27 cellular contexts compared by ENCODE assay signal in genomic region chr3:156131241-156131640, GRCh38. TPM values are rescaled to one million over a fixed set of nuclear protein-coding genes. Genes with fewer than 3 reads are reported as not detected.
"Had no signal": no experiment of that assay in that cellular context is flagged by ENCODE, and none has a peak within 500 bp of the region (broad histone marks: within the 10 kb centered on the region; RNA-seq: fewer than 3 reads in every experiment).

No MANE protein-coding gene starts in this region.

- H3K36me3 ChIP-seq: MG63, Peyer's patch had no signal

- H3K4me3 ChIP-seq: MG63, Peyer's patch had no signal

- H3K27me3 ChIP-seq: Peyer's patch had no signal

- DNase-seq: activated CD4-positive, alpha-beta T cell treated with anti-CD3 and anti-CD28 coated beads for 4 hours; activated CD8-positive, alpha-beta memory T cell treated with anti-CD3 and anti-CD28 coated beads, Interleukin-2, amount 50 U/mL, for 4 hours; activated CD8-positive, alpha-beta T cell treated with anti-CD3 and anti-CD28 coated beads for 36 hours; activated gamma-delta T cell treated with Interleukin-2 at 50 U/mL for 16 hours; activated naive CD4-positive, alpha-beta T cell treated with anti-CD3 and anti-CD28 coated beads, Interleukin-2, amount 10 ng/mL, durations not matched to agents 7 days and 5 days; activated naive CD8-positive, alpha-beta T cell treated with anti-CD3 and anti-CD28 coated beads for 36 hours; activated T-cell treated with anti-CD3 and anti-CD28 coated beads, Interleukin-2, amount 50 U/mL, for 72 hours; KG1; MG63; MV-4-11; NCI-H1092 treated with DMSO at 0.1 percent for 48 hours; NCI-H1417 treated with DMSO at 0.1 percent for 48 hours; NCI-H1694; NCI-H2029; NCI-H2107; NCI-H2171 treated with DMSO at 0.1 percent for 48 hours; NCI-H226; NCI-H69; NK-92 treated with Interleukin-12 subunit alpha and Interleukin-12 subunit beta, amount 100 ng/mL, for 24 hours; Peyer's patch; SHP77 treated with DMSO at 0.1 percent for 48 hours had no signal

- H3K4me1 ChIP-seq: Peyer's patch had no signal

- H3K27ac ChIP-seq: Peyer's patch, RWPE1 had no signal

- ATAC-seq: activated CD4-positive, CD25-positive, alpha-beta regulatory T cell treated with anti-CD3 and anti-CD28 coated beads, Interleukin-2, amount 50 U/mL, for 24 hours; activated CD8-positive, alpha-beta T cell treated with anti-CD3 and anti-CD28 coated beads for 36 hours; activated T-cell treated with anti-CD3 and anti-CD28 coated beads, Interleukin-2, amount 50 U/mL, for 72 hours had no signal

- H3K4me3 Mint-ChIP-seq: activated CD8-positive, alpha-beta T cell treated with anti-CD3 and anti-CD28 coated beads for 36 hours; activated naive CD4-positive, alpha-beta T cell treated with anti-CD3 and anti-CD28 coated beads, Interleukin-2, amount 10 ng/mL, durations not matched to agents 7 days and 5 days; activated naive CD8-positive, alpha-beta T cell treated with anti-CD3 and anti-CD28 coated beads for 36 hours; activated T-cell treated with anti-CD3 and anti-CD28 coated beads, Interleukin-2, amount 50 U/mL, for 72 hours; IgD-negative memory B cell; T-helper 1 cell treated with Interleukin-12 subunit alpha and Interleukin-12 subunit beta and Interleukin-4 antibody, amounts not matched to agents 30 μg/mL and 1 μg/mL, for 36 hours had no signal

- H3K9me3 Mint-ChIP-seq: activated CD8-positive, alpha-beta T cell treated with anti-CD3 and anti-CD28 coated beads for 36 hours; activated naive CD4-positive, alpha-beta T cell treated with anti-CD3 and anti-CD28 coated beads, Interleukin-2, amount 10 ng/mL, durations not matched to agents 7 days and 5 days; activated naive CD8-positive, alpha-beta T cell treated with anti-CD3 and anti-CD28 coated beads for 36 hours; activated T-cell treated with anti-CD3 and anti-CD28 coated beads, Interleukin-2, amount 50 U/mL, for 72 hours; activated T-helper 2 cell treated with anti-CD3 and anti-CD28 coated beads, Interferon-gamma antibody, Interleukin-2, Interleukin-4, amounts not matched to agents 10 μg/mL and 5 μg/mL and 100 μg/mL, durations not matched to agents 14 hours and 24 hours and 36 hours; IgD-negative memory B cell; T-helper 1 cell treated with Interleukin-12 subunit alpha and Interleukin-12 subunit beta and Interleukin-4 antibody, amounts not matched to agents 30 μg/mL and 1 μg/mL, for 36 hours had no signal

- H3K9me3 ChIP-seq: MG63, Peyer's patch had no signal

- H3K36me3 Mint-ChIP-seq: activated naive CD4-positive, alpha-beta T cell treated with anti-CD3 and anti-CD28 coated beads, Interleukin-2, amount 10 ng/mL, durations not matched to agents 7 days and 5 days; activated naive CD8-positive, alpha-beta T cell treated with anti-CD3 and anti-CD28 coated beads for 36 hours; IgD-negative memory B cell had no signal

- H3K4me1 Mint-ChIP-seq: activated naive CD4-positive, alpha-beta T cell treated with anti-CD3 and anti-CD28 coated beads, Interleukin-2, amount 10 ng/mL, durations not matched to agents 7 days and 5 days; activated naive CD8-positive, alpha-beta T cell treated with anti-CD3 and anti-CD28 coated beads for 36 hours; IgD-negative memory B cell had no signal

- H3K27ac Mint-ChIP-seq: activated CD8-positive, alpha-beta T cell treated with anti-CD3 and anti-CD28 coated beads for 36 hours; activated naive CD4-positive, alpha-beta T cell treated with anti-CD3 and anti-CD28 coated beads, Interleukin-2, amount 10 ng/mL, durations not matched to agents 7 days and 5 days; activated naive CD8-positive, alpha-beta T cell treated with anti-CD3 and anti-CD28 coated beads for 36 hours; activated T-cell treated with anti-CD3 and anti-CD28 coated beads, Interleukin-2, amount 50 U/mL, for 72 hours; activated T-helper 2 cell treated with anti-CD3 and anti-CD28 coated beads, Interferon-gamma antibody, Interleukin-2, Interleukin-4, amounts not matched to agents 10 μg/mL and 5 μg/mL and 100 μg/mL, durations not matched to agents 14 hours and 24 hours and 36 hours; IgD-negative memory B cell; T-helper 1 cell treated with Interleukin-12 subunit alpha and Interleukin-12 subunit beta and Interleukin-4 antibody, amounts not matched to agents 30 μg/mL and 1 μg/mL, for 36 hours had no signal

RNA-seq across cellular contexts. Expression of gene KCNAB1, which starts 10.9 kb away (rescaled TPM):
- total RNA-seq: activated CD8-positive, alpha-beta T cell treated with anti-CD3 and anti-CD28 coated beads for 36 hours; activated naive CD8-positive, alpha-beta T cell treated with anti-CD3 and anti-CD28 coated beads for 36 hours; activated T-cell treated with anti-CD3 and anti-CD28 coated beads, Interleukin-2, amount 50 U/mL, for 72 hours; activated T-helper 2 cell treated with anti-CD3 and anti-CD28 coated beads, Interferon-gamma antibody, Interleukin-2, Interleukin-4, amounts not matched to agents 10 μg/mL and 5 μg/mL and 100 μg/mL, durations not matched to agents 14 hours and 24 hours and 36 hours; NCI-H460 had no signal
